Comparison of ENCODE assay signal across 22 cellular contexts in the genomic region with DNA sequence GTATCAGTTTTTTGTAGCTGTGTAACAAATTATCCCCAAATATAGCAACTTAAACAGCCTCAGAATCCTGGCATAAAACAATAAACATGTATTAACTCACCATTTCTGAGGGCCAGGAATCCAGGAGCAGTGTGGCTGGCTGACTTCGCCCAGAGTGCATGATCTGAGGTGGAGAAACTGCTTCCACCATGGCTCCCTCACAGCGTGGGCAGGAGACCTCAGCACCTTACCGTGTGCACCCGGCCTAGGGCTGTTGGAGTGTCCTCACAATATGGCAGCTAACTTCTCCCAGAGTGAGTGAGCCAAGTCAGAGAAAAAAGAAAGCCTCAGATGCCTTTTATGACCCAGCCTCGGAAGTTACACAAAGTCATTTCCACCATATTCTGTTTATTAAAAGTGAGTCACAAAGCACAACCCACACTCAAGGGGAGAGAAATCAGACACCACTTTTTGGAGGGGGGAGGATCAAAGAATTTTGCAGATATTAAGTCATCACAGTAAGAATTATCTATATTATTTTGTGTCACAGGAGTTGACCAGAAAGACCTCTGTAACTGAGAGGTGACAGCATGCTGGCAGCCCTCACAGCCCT. TPM values are rescaled to one million over a fixed set of nuclear protein-coding genes. Genes with fewer than 3 reads are reported as not detected.
DNase-seq lines count a peak whose midpoint lies in the region; ATAC-seq and TF ChIP-seq lines count a peak whose summit lies in the region.
"Had no signal": no experiment of that assay in that cellular context is flagged by ENCODE, and none has a peak within 500 bp of the region (broad histone marks: within the 10 kb centered on the region; RNA-seq: fewer than 3 reads in every experiment).

No MANE protein-coding gene starts in this region.

- no peaks in the 10 kb centered on the region for H3K9me2 ChIP-seq in PC-3 (replicated peaks; ENCODE audit: low read length)
- H3K9me2 ChIP-seq: SK-N-SH had no signal

- H4K20me1 ChIP-seq in PC-3 (ENCODE audit: low read length) = no peaks in the 10 kb centered on the region

- H3K4me1 Mint-ChIP-seq in effector memory CD8-positive, alpha-beta T cell (ENCODE audit: low read depth in 2 of 2) = peaks cover 0 to 4% of the 10 kb centered on the region in 2 donors

- H3K27me3 ChIP-seq in right atrium auricular region (no peaks in the 10 kb centered on the region), PC-3 (ENCODE audit: low read length) (no peaks in the 10 kb centered on the region)
- H3K27me3 ChIP-seq: heart left ventricle had no signal

- no peaks in the 10 kb centered on the region for H3F3A ChIP-seq in PC-3 (ENCODE audit: low read length, unreplicated experiment)

- H2AFZ ChIP-seq in PC-3 (ENCODE audit: low read length) = 0 out of 2 replicates have a peak overlapping the region, but pooled peaks have one; percentile 48

- H3K9ac ChIP-seq in PC-3 (ENCODE audit: low read length) = no peak overlapping the region
- H3K9ac ChIP-seq: SK-N-SH had no signal

- peaks cover 0 to 9% of the 10 kb centered on the region in 2 donors for H3K27me3 Mint-ChIP-seq in effector memory CD8-positive, alpha-beta T cell
- H3K27me3 Mint-ChIP-seq: CD4-positive, CD25-positive, alpha-beta regulatory T cell had no signal

- no peaks in the 10 kb centered on the region for H3K36me3 Mint-ChIP-seq in effector memory CD8-positive, alpha-beta T cell (ENCODE audit: insufficient read depth)
- H3K36me3 Mint-ChIP-seq: CD4-positive, CD25-positive, alpha-beta regulatory T cell had no signal

- intact Hi-C loops in cardiac septum (cut with DNase I) (no loop called here), PC-3 (cut with micrococcal nuclease) (no loop called here)

- no peaks in the 10 kb centered on the region for H3K9me3 Mint-ChIP-seq in effector memory CD8-positive, alpha-beta T cell
- H3K9me3 Mint-ChIP-seq: activated CD4-positive, alpha-beta T cell treated with anti-CD3 and anti-CD28 coated beads, Interleukin-2, amount 10 ng/mL, durations not matched to agents 24 days and 14 days; T-helper 2 cell treated with Interferon-gamma antibody and Interleukin-4, amounts not matched to agents 5 μg/mL and 100 μg/mL, for 36 hours had no signal

- BruUV-seq in PC-3 (replicated peaks; lab: Mats Ljungman, UMichigan) = no TSS peak

- H3K27ac Mint-ChIP-seq in effector memory CD8-positive, alpha-beta T cell = no peak overlapping the region
- H3K27ac Mint-ChIP-seq: activated CD4-positive, alpha-beta T cell treated with anti-CD3 and anti-CD28 coated beads, Interleukin-2, amount 10 ng/mL, durations not matched to agents 24 days and 14 days; T-helper 2 cell treated with Interferon-gamma antibody and Interleukin-4, amounts not matched to agents 5 μg/mL and 100 μg/mL, for 36 hours had no signal

- CTCF ChIA-PET in PC-3 (lab: Charles Lee) = no interaction called here

- H3K4me3 ChIP-seq in right atrium auricular region (no peak overlapping the region), PC-3 (ENCODE audit: low read length) (no peak overlapping the region)
- H3K4me3 ChIP-seq: heart left ventricle, K562, skin epidermis had no signal

- DNase-seq in cardiac septum (ENCODE audit: low spot score) (peak; percentile 63), right atrium auricular region (ENCODE audit: low spot score) (no peak), PC-3 (peak; percentile 37), mesenteric fat pad (ENCODE audit: low spot score) (peak; percentile 26), cortex of kidney (lab: John Stamatoyannopoulos, UW) (no peak)
- no peak for DNase-seq in effector memory CD8-positive, alpha-beta T cell
- DNase-seq: activated CD4-positive, alpha-beta T cell treated with anti-CD3 and anti-CD28 coated beads, Interleukin-2, amount 10 ng/mL, durations not matched to agents 24 days and 14 days; CD4-positive, CD25-positive, alpha-beta regulatory T cell; mesenchymal stem cell; MM.1S; NCI-H1417; NCI-H2081; NCI-H345; NCI-H82; nucleus accumbens; SK-N-SH; stimulated activated CD4-positive, alpha-beta T cell treated with anti-CD3 and anti-CD28 coated beads, Interleukin-1b, Interleukin-23, amount 100 ng/mL, for 48 hours had no signal

- H3K4me1 ChIP-seq in right atrium auricular region (peaks cover 0 to 25% of the 10 kb centered on the region in 2 donors), PC-3 (ENCODE audit: insufficient read depth, low read length) (no peaks in the 10 kb centered on the region; the same call in 1 of the 2 replicates)

- H3K4me3 Mint-ChIP-seq in effector memory CD8-positive, alpha-beta T cell = no peak overlapping the region
- H3K4me3 Mint-ChIP-seq: activated CD4-positive, alpha-beta T cell treated with anti-CD3 and anti-CD28 coated beads, Interleukin-2, amount 10 ng/mL, durations not matched to agents 24 days and 14 days; T-helper 2 cell treated with Interferon-gamma antibody and Interleukin-4, amounts not matched to agents 5 μg/mL and 100 μg/mL, for 36 hours had no signal

- POLR2A ChIA-PET in PC-3 (lab: Charles Lee; ENCODE audit: unreplicated experiment) = no interaction called here

- H3K79me2 ChIP-seq in PC-3 (ENCODE audit: low read length) = no peaks in the 10 kb centered on the region

- TF ChIP-seq CTCF in right atrium auricular region (IDR thresholded peaks at IDR 0.05) = no peak
- TF ChIP-seq CTCF in PC-3 (conservative IDR thresholded peaks at IDR 0.05; ENCODE audit: low read depth, low read length) = no peak

- H3K4me2 ChIP-seq in PC-3 (ENCODE audit: low read length) = no peak overlapping the region
- H3K4me2 ChIP-seq: SK-N-SH had no signal

- H3K9me3 ChIP-seq in right atrium auricular region (no peaks in the 10 kb centered on the region), PC-3 (ENCODE audit: low read length) (no peaks in the 10 kb centered on the region)
- H3K9me3 ChIP-seq: heart left ventricle, SK-N-SH had no signal

- ATAC-seq in PC-3 (peak; percentile 38), GM21390 (IDR thresholded peaks at IDR 0.05; ENCODE audit: unreplicated experiment) (no peak)
- ATAC-seq in effector memory CD8-positive, alpha-beta T cell (replicated peaks) = no peak
- ATAC-seq: heart left ventricle, K562 had no signal

- peak overlapping the region in 1 of 2 donors; percentile 63 for H3K27ac ChIP-seq in right atrium auricular region
- H3K27ac ChIP-seq in PC-3 (ENCODE audit: low read length) = no peak overlapping the region

- H3K36me3 ChIP-seq in right atrium auricular region (peaks cover 54% of the 10 kb centered on the region), PC-3 (ENCODE audit: low read depth, low read length) (no peaks in the 10 kb centered on the region)

RNA-seq across cellular contexts. Expression of gene TSTD2, which starts 59.6 kb away (rescaled TPM):
- total RNA-seq in cardiac septum (20.8 TPM), right atrium auricular region (10 to 100 TPM; 13.9 to 14.0 TPM), PC-3 (2014; rRNA removed) (7.4 and 11.2 TPM in 2 replicates), mesenteric fat pad (19.8 TPM)

Comparison
In these comparisons a context has a peak if more than half of its experiments do, and no peak if none do; other contexts are left out.
1. DNase-seq: peak in cardiac septum (single experiment), PC-3 (single experiment) and mesenteric fat pad (single experiment); none in right atrium auricular region (single experiment), cortex of kidney (single experiment) and effector memory CD8-positive, alpha-beta T cell (0 of 3).